ENCODE assay signal across 1 cellular context in the genomic region with DNA sequence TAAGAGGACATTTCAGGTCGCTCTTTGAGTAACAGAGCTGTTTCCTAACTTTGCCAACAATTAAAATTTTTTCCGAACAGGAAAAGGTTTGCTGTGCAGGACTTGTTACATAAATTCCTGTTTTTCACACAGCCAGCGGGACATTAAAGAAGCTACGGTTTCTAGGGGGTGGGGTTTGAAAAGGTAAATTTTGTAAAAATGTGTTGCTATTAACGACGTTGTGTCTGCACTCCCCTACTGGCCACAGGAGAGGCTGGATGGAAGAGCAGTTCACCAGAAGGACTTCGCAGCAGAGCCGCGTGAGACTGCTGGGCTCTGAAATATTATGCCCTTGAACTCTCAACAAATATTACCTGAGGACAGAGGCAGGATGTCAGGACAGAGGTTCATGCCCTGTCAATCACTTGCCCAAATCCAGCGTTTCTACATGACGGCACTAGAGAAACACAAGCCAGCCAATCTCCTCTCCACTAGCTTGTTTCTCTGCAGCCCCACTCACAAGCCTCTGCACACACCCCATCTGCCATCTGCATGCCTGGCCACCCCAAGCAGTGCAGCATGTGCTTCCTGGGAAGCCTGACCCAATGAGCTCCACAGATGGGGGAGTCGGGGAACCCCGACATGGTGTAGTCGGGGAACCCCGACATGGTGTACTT.
TF ChIP-seq lines count a peak whose summit lies in the region.

No MANE protein-coding gene starts in this region.

TF ChIP-seq in HepG2, 621 proteins besides CTCF, POLR2A, EP300 and RAD21 (continued from another document and continues in another):
- TF ChIP-seq, protein P1, sequence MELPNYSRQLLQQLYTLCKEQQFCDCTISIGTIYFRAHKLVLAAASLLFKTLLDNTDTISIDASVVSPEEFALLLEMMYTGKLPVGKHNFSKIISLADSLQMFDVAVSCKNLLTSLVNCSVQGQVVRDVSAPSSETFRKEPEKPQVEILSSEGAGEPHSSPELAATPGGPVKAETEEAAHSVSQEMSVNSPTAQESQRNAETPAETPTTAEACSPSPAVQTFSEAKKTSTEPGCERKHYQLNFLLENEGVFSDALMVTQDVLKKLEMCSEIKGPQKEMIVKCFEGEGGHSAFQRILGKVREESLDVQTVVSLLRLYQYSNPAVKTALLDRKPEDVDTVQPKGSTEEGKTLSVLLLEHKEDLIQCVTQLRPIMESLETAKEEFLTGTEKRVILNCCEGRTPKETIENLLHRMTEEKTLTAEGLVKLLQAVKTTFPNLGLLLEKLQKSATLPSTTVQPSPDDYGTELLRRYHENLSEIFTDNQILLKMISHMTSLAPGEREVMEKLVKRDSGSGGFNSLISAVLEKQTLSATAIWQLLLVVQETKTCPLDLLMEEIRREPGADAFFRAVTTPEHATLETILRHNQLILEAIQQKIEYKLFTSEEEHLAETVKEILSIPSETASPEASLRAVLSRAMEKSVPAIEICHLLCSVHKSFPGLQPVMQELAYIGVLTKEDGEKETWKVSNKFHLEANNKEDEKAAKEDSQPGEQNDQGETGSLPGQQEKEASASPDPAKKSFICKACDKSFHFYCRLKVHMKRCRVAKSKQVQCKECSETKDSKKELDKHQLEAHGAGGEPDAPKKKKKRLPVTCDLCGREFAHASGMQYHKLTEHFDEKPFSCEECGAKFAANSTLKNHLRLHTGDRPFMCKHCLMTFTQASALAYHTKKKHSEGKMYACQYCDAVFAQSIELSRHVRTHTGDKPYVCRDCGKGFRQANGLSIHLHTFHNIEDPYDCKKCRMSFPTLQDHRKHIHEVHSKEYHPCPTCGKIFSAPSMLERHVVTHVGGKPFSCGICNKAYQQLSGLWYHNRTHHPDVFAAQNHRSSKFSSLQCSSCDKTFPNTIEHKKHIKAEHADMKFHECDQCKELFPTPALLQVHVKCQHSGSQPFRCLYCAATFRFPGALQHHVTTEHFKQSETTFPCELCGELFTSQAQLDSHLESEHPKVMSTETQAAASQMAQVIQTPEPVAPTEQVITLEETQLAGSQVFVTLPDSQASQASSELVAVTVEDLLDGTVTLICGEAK (IDR thresholded peaks at IDR 0.05): no peak
- TF ChIP-seq, protein P1 (CRISPR knock-in tag; IDR thresholded peaks at IDR 0.05): no peak
- TF ChIP-seq DNMT1 (CRISPR knock-in tag; IDR thresholded peaks at IDR 0.05) (no peak), ZBTB8A (CRISPR knock-in tag; IDR thresholded peaks at IDR 0.05; ENCODE audit: borderline replicate concordance, low read depth) (no peak), TEAD2 (CRISPR knock-in tag; IDR thresholded peaks at IDR 0.05) (no peak), ZFP37 (CRISPR knock-in tag; IDR thresholded peaks at IDR 0.05; ENCODE audit: borderline replicate concordance) (no peak), YY1 (IDR thresholded peaks at IDR 0.05; ENCODE audit: insufficient read depth, insufficient replicate concordance, low read depth, low read length) (no peak), GATAD1 (CRISPR knock-in tag; IDR thresholded peaks at IDR 0.05) (no peak), ZUFSP (CRISPR knock-in tag; IDR thresholded peaks at IDR 0.05; ENCODE audit: borderline replicate concordance) (no peak), NAIF1 (CRISPR knock-in tag; IDR thresholded peaks at IDR 0.05; ENCODE audit: borderline replicate concordance) (no peak), NR2F1 (CRISPR knock-in tag; IDR thresholded peaks at IDR 0.05) (no peak), TEAD3 (CRISPR knock-in tag; optimal IDR thresholded peaks at IDR 0.05; ENCODE audit: borderline replicate concordance) (peak; percentile 85), RXRA (CRISPR knock-in tag; IDR thresholded peaks at IDR 0.05) (peak; percentile 96), ZNF124 (CRISPR knock-in tag; IDR thresholded peaks at IDR 0.05) (no peak), SMARCC2 (IDR thresholded peaks at IDR 0.05) (no peak), ZNF747 (CRISPR knock-in tag; IDR thresholded peaks at IDR 0.05; ENCODE audit: borderline replicate concordance) (no peak), SIX4 (CRISPR knock-in tag; IDR thresholded peaks at IDR 0.05) (0 out of 2 replicates have a peak, but pooled peaks have one; percentile 22), IKZF4 (CRISPR knock-in tag; IDR thresholded peaks at IDR 0.05; ENCODE audit: borderline replicate concordance, low read depth, not compliant biosample characterization) (no peak)
- TF ChIP-seq, protein P2, sequence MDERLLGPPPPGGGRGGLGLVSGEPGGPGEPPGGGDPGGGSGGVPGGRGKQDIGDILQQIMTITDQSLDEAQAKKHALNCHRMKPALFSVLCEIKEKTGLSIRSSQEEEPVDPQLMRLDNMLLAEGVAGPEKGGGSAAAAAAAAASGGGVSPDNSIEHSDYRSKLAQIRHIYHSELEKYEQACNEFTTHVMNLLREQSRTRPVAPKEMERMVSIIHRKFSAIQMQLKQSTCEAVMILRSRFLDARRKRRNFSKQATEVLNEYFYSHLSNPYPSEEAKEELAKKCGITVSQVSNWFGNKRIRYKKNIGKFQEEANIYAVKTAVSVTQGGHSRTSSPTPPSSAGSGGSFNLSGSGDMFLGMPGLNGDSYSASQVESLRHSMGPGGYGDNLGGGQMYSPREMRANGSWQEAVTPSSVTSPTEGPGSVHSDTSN (CRISPR knock-in tag; IDR thresholded peaks at IDR 0.05): peak; percentile 90
- TF ChIP-seq, protein P3, sequence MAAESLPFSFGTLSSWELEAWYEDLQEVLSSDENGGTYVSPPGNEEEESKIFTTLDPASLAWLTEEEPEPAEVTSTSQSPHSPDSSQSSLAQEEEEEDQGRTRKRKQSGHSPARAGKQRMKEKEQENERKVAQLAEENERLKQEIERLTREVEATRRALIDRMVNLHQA (CRISPR knock-in tag; IDR thresholded peaks at IDR 0.05): no peak
- TF ChIP-seq, protein P4, sequence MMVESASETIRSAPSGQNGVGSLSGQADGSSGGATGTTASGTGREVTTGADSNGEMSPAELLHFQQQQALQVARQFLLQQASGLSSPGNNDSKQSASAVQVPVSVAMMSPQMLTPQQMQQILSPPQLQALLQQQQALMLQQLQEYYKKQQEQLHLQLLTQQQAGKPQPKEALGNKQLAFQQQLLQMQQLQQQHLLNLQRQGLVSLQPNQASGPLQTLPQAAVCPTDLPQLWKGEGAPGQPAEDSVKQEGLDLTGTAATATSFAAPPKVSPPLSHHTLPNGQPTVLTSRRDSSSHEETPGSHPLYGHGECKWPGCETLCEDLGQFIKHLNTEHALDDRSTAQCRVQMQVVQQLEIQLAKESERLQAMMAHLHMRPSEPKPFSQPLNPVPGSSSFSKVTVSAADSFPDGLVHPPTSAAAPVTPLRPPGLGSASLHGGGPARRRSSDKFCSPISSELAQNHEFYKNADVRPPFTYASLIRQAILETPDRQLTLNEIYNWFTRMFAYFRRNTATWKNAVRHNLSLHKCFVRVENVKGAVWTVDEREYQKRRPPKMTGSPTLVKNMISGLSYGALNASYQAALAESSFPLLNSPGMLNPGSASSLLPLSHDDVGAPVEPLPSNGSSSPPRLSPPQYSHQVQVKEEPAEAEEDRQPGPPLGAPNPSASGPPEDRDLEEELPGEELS (CRISPR knock-in tag; IDR thresholded peaks at IDR 0.05): peak; percentile 74
- TF ChIP-seq, protein P5, sequence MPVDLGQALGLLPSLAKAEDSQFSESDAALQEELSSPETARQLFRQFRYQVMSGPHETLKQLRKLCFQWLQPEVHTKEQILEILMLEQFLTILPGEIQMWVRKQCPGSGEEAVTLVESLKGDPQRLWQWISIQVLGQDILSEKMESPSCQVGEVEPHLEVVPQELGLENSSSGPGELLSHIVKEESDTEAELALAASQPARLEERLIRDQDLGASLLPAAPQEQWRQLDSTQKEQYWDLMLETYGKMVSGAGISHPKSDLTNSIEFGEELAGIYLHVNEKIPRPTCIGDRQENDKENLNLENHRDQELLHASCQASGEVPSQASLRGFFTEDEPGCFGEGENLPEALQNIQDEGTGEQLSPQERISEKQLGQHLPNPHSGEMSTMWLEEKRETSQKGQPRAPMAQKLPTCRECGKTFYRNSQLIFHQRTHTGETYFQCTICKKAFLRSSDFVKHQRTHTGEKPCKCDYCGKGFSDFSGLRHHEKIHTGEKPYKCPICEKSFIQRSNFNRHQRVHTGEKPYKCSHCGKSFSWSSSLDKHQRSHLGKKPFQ (CRISPR knock-in tag; IDR thresholded peaks at IDR 0.05; ENCODE audit: insufficient replicate concordance): no peak
- TF ChIP-seq, protein P6, sequence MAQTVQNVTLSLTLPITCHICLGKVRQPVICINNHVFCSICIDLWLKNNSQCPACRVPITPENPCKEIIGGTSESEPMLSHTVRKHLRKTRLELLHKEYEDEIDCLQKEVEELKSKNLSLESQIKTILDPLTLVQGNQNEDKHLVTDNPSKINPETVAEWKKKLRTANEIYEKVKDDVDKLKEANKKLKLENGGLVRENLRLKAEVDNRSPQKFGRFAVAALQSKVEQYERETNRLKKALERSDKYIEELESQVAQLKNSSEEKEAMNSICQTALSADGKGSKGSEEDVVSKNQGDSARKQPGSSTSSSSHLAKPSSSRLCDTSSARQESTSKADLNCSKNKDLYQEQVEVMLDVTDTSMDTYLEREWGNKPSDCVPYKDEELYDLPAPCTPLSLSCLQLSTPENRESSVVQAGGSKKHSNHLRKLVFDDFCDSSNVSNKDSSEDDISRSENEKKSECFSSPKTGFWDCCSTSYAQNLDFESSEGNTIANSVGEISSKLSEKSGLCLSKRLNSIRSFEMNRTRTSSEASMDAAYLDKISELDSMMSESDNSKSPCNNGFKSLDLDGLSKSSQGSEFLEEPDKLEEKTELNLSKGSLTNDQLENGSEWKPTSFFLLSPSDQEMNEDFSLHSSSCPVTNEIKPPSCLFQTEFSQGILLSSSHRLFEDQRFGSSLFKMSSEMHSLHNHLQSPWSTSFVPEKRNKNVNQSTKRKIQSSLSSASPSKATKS (CRISPR knock-in tag; IDR thresholded peaks at IDR 0.05): no peak
- TF ChIP-seq, protein P7, sequence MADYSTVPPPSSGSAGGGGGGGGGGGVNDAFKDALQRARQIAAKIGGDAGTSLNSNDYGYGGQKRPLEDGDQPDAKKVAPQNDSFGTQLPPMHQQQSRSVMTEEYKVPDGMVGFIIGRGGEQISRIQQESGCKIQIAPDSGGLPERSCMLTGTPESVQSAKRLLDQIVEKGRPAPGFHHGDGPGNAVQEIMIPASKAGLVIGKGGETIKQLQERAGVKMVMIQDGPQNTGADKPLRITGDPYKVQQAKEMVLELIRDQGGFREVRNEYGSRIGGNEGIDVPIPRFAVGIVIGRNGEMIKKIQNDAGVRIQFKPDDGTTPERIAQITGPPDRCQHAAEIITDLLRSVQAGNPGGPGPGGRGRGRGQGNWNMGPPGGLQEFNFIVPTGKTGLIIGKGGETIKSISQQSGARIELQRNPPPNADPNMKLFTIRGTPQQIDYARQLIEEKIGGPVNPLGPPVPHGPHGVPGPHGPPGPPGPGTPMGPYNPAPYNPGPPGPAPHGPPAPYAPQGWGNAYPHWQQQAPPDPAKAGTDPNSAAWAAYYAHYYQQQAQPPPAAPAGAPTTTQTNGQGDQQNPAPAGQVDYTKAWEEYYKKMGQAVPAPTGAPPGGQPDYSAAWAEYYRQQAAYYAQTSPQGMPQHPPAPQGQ (CRISPR knock-in tag; IDR thresholded peaks at IDR 0.05; ENCODE audit: borderline replicate concordance): no peak
- TF ChIP-seq, protein P8, sequence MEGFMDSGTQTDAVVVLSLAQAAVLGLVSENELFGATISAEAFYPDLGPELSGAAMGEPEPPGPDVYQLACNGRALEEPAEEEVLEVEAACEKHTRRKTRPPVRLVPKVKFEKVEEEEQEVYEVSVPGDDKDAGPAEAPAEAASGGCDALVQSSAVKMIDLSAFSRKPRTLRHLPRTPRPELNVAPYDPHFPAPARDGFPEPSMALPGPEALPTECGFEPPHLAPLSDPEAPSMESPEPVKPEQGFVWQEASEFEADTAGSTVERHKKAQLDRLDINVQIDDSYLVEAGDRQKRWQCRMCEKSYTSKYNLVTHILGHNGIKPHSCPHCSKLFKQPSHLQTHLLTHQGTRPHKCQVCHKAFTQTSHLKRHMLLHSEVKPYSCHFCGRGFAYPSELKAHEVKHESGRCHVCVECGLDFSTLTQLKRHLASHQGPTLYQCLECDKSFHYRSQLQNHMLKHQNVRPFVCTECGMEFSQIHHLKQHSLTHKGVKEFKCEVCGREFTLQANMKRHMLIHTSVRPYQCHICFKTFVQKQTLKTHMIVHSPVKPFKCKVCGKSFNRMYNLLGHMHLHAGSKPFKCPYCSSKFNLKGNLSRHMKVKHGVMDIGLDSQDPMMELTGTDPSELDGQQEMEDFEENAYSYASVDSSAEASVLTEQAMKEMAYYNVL (CRISPR knock-in tag; IDR thresholded peaks at IDR 0.05; ENCODE audit: borderline replicate concordance): no peak
